ENCODE assay signal across 14 cellular contexts in genomic region chr16:14335297-14335696, GRCh38.
"Had no signal": no experiment of that assay in that cellular context is flagged by ENCODE, and none has a peak within 500 bp of the region (broad histone marks: within the 10 kb centered on the region; RNA-seq: fewer than 3 reads in every experiment).

No MANE protein-coding gene starts in this region.

- DNase-seq: activated CD4-positive, CD25-positive, alpha-beta regulatory T cell treated with anti-CD3 and anti-CD28 coated beads, Interleukin-2, amount 50 U/mL, for 72 hours; activated naive CD4-positive, alpha-beta T cell; activated naive CD8-positive, alpha-beta T cell treated with anti-CD3 and anti-CD28 coated beads, Interleukin-2, amount 50 U/mL, for 24 hours; activated T-cell treated with anti-CD3 and anti-CD28 coated beads for 4 hours; aorta; effector memory CD4-positive, alpha-beta T cell; kidney glomerular epithelial cell; left ventricle myocardium superior; mucosa of descending colon; naive thymus-derived CD8-positive, alpha-beta T cell; retina; stimulated activated CD4-positive, alpha-beta T cell treated with anti-CD3 and anti-CD28 coated beads, Interleukin-15, amount 100 ng/mL, for 24 hours; stimulated activated CD4-positive, alpha-beta T cell treated with anti-CD3 and anti-CD28 coated beads, Interleukin-4, amount 100 ng/mL, for 24 hours; stimulated activated naive CD4-positive, alpha-beta T cell treated with Interleukin-2 at 50 U/mL for 16 hours had no signal

- ATAC-seq: activated naive CD8-positive, alpha-beta T cell treated with anti-CD3 and anti-CD28 coated beads, Interleukin-2, amount 50 U/mL, for 24 hours; left ventricle myocardium superior; mucosa of descending colon; naive thymus-derived CD8-positive, alpha-beta T cell had no signal

- H3K4me3 ChIP-seq: mucosa of descending colon had no signal
